ENCODE assay signal across 1 cellular context in the genomic region with DNA sequence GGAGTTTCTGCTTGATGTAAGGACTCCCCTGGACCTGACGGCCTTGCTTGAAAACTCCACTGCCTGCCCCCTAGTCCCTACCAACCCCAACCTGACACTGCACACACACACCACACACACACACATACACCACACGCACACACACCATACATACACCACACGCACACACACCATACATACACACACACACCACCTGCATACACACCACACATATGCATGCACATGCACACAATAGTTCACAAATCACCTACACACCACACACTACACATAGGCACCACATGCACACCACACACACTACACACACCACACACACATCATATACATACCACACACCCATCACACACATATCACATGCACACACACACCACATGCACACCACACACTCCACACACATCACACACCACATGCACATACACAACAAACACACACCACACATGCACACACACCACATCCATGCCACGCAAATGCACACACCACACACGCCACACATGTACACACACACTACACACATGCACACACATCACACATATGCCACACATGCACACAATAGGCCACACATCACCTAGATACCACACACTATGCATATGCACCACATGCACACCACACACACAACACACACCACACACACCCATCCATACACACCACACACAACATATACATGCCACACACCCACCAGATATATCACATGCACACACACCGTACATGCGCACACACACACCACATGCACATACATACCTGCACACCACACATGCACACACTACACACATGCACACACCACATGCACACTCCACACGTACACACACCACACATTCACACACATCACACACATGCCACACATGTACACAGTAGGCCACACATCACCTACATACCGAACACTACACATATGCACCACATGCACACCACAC.
TF ChIP-seq lines count a peak whose summit lies in the region.

No MANE protein-coding gene starts in this region.

TF ChIP-seq in HepG2, 621 proteins besides CTCF, POLR2A, EP300 and RAD21 (continued from another document and continues in another):
- TF ChIP-seq SP1 (IDR thresholded peaks at IDR 0.05) (peak; percentile 15; the same call in 1 of the 2 replicates), SP1 (CRISPR knock-in tag; IDR thresholded peaks at IDR 0.05) (no peak), EED (CRISPR knock-in tag; IDR thresholded peaks at IDR 0.05) (0 out of 2 replicates have a peak, but pooled peaks have one; percentile 49), ZNF605 (CRISPR knock-in tag; IDR thresholded peaks at IDR 0.05) (no peak), TMF1 (CRISPR knock-in tag; IDR thresholded peaks at IDR 0.05; ENCODE audit: low read depth) (no peak), ZNF205 (CRISPR knock-in tag; IDR thresholded peaks at IDR 0.05) (no peak), TCF7 (IDR thresholded peaks at IDR 0.05; ENCODE audit: low read depth) (peak; percentile 3; the same call in 1 of the 2 replicates), PRDM15 (CRISPR knock-in tag; IDR thresholded peaks at IDR 0.05) (no peak), ZNF674 (CRISPR knock-in tag; IDR thresholded peaks at IDR 0.05; ENCODE audit: low read depth) (no peak), KAT2B (IDR thresholded peaks at IDR 0.05; ENCODE audit: borderline replicate concordance, low read depth, low read length) (no peak), ZNF678 (CRISPR knock-in tag; IDR thresholded peaks at IDR 0.05) (0 out of 2 replicates have a peak, but pooled peaks have one; percentile 28), RBFOX2 (IDR thresholded peaks at IDR 0.05; ENCODE audit: low read depth, low read length) (no peak), PHF8 (CRISPR knock-in tag; IDR thresholded peaks at IDR 0.05) (no peak), GPN1 (CRISPR knock-in tag; IDR thresholded peaks at IDR 0.05; ENCODE audit: borderline replicate concordance) (no peak), ZNF446 (CRISPR knock-in tag; IDR thresholded peaks at IDR 0.05) (no peak), CCAR2 (optimal IDR thresholded peaks at IDR 0.05; ENCODE audit: low read depth, low read length) (no peak), HMGXB4 (CRISPR knock-in tag; IDR thresholded peaks at IDR 0.05; ENCODE audit: borderline replicate concordance in 1 of 2, low read depth in 1 of 2) (no peak), FOSL2 (CRISPR knock-in tag; IDR thresholded peaks at IDR 0.05) (no peak), CEBPB (IDR thresholded peaks at IDR 0.05; ENCODE audit: borderline replicate concordance, low read depth, low read length) (no peak), ZFP36L1 (CRISPR knock-in tag; IDR thresholded peaks at IDR 0.05) (no peak), ZNF614 (CRISPR knock-in tag; IDR thresholded peaks at IDR 0.05; ENCODE audit: borderline replicate concordance) (no peak), HOXA9 (CRISPR knock-in tag; IDR thresholded peaks at IDR 0.05; ENCODE audit: borderline replicate concordance) (0 out of 2 replicates have a peak, but pooled peaks have one; percentile 33), MNT (IDR thresholded peaks at IDR 0.05) (peak; percentile 94), MAFK (conservative IDR thresholded peaks at IDR 0.05 in 1 of 2, IDR thresholded peaks at IDR 0.05 in 1 of 2; ENCODE audit: low read length in 2 of 2) (no peak), ZNF646 (CRISPR knock-in tag; IDR thresholded peaks at IDR 0.05) (peak; percentile 94), ZNF431 (CRISPR knock-in tag; IDR thresholded peaks at IDR 0.05; ENCODE audit: borderline replicate concordance, low read depth) (no peak), NFATC3 (CRISPR knock-in tag; IDR thresholded peaks at IDR 0.05) (no peak), ZSCAN31 (CRISPR knock-in tag; IDR thresholded peaks at IDR 0.05; ENCODE audit: low read depth) (no peak), JUN (CRISPR knock-in tag; IDR thresholded peaks at IDR 0.05) (no peak), ELF3 (CRISPR knock-in tag; IDR thresholded peaks at IDR 0.05) (no peak), ZFP1 (CRISPR knock-in tag; IDR thresholded peaks at IDR 0.05) (no peak)
- TF ChIP-seq, protein P1, sequence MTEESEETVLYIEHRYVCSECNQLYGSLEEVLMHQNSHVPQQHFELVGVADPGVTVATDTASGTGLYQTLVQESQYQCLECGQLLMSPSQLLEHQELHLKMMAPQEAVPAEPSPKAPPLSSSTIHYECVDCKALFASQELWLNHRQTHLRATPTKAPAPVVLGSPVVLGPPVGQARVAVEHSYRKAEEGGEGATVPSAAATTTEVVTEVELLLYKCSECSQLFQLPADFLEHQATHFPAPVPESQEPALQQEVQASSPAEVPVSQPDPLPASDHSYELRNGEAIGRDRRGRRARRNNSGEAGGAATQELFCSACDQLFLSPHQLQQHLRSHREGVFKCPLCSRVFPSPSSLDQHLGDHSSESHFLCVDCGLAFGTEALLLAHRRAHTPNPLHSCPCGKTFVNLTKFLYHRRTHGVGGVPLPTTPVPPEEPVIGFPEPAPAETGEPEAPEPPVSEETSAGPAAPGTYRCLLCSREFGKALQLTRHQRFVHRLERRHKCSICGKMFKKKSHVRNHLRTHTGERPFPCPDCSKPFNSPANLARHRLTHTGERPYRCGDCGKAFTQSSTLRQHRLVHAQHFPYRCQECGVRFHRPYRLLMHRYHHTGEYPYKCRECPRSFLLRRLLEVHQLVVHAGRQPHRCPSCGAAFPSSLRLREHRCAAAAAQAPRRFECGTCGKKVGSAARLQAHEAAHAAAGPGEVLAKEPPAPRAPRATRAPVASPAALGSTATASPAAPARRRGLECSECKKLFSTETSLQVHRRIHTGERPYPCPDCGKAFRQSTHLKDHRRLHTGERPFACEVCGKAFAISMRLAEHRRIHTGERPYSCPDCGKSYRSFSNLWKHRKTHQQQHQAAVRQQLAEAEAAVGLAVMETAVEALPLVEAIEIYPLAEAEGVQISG (CRISPR knock-in tag; IDR thresholded peaks at IDR 0.05) = no peak
- TF ChIP-seq, protein P2, sequence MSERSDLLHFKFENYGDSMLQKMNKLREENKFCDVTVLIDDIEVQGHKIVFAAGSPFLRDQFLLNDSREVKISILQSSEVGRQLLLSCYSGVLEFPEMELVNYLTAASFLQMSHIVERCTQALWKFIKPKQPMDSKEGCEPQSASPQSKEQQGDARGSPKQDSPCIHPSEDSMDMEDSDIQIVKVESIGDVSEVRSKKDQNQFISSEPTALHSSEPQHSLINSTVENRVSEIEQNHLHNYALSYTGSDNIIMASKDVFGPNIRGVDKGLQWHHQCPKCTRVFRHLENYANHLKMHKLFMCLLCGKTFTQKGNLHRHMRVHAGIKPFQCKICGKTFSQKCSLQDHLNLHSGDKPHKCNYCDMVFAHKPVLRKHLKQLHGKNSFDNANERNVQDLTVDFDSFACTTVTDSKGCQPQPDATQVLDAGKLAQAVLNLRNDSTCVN (CRISPR knock-in tag; IDR thresholded peaks at IDR 0.05; ENCODE audit: borderline replicate concordance) = no peak
- TF ChIP-seq, protein P3, sequence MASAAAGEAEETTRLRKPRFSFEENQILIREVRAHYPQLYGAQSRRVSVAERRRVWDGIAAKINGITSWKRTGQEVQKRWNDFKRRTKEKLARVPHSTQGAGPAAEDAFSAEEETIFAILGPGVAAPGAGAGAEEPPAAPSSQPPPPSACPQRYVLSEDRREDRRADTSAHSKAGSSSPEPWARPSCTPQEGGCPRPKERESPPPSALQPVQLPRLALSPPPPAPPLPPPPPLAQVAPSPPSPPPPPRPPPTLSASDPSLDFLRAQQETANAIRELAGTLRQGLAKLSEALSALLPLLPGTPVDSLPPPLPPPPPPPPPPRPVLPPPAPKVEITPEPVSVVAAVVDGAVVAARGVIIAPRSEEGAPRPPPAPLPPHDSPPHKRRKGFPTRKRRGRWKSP (CRISPR knock-in tag; IDR thresholded peaks at IDR 0.05) = no peak
- TF ChIP-seq, protein P4, sequence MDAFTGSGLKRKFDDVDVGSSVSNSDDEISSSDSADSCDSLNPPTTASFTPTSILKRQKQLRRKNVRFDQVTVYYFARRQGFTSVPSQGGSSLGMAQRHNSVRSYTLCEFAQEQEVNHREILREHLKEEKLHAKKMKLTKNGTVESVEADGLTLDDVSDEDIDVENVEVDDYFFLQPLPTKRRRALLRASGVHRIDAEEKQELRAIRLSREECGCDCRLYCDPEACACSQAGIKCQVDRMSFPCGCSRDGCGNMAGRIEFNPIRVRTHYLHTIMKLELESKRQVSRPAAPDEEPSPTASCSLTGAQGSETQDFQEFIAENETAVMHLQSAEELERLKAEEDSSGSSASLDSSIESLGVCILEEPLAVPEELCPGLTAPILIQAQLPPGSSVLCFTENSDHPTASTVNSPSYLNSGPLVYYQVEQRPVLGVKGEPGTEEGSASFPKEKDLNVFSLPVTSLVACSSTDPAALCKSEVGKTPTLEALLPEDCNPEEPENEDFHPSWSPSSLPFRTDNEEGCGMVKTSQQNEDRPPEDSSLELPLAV (CRISPR knock-in tag; conservative IDR thresholded peaks at IDR 0.05; ENCODE audit: low read depth) = no peak
